In the genomic region with DNA sequence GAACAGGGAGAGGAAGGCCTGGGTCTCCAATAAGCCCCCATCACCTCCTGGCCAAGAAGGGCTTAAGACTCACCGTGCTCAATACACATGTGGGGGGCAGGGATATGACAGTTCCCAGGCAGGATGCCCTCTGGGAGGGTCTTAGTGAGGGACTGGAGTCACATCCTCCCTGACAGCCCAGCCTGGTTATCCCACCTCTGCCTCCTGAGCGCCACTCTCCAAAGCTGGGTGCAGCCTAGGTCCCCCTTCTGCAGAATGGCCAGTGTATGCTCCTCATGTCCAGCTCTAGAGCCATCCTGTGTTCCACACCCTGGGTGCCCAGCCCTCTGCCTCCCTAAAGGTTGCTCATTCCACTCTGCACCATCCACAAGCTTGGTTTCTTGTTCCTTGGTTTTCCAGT, we compare ENCODE assay signal across 1 cellular context.
TF ChIP-seq lines count a peak whose summit lies in the region.

No MANE protein-coding gene starts in this region.

TF ChIP-seq in IMR-90, 13 proteins besides CTCF, POLR2A, EP300 and RAD21:
- TF ChIP-seq SMC3 (IDR thresholded peaks at IDR 0.05; ENCODE audit: low read depth, low read length) (no peak), MAFK (IDR thresholded peaks at IDR 0.05; ENCODE audit: low read depth, low read length) (no peak), MAZ (IDR thresholded peaks at IDR 0.05; ENCODE audit: borderline replicate concordance, low read depth, low read length) (no peak), RFX5 (IDR thresholded peaks at IDR 0.05; ENCODE audit: low read depth, low read length) (no peak), NFE2L2 (IDR thresholded peaks at IDR 0.05; ENCODE audit: low read depth, low read length) (no peak), BHLHE40 (IDR thresholded peaks at IDR 0.05; ENCODE audit: low read depth, low read length) (no peak)
- TF ChIP-seq, protein P1, sequence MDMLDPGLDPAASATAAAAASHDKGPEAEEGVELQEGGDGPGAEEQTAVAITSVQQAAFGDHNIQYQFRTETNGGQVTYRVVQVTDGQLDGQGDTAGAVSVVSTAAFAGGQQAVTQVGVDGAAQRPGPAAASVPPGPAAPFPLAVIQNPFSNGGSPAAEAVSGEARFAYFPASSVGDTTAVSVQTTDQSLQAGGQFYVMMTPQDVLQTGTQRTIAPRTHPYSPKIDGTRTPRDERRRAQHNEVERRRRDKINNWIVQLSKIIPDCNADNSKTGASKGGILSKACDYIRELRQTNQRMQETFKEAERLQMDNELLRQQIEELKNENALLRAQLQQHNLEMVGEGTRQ (IDR thresholded peaks at IDR 0.05; ENCODE audit: low read depth, low read length), result no peak
TF ChIP-seq in IMR-90: peak in this region for 0.
